ENCODE assay signal across 27 cellular contexts in genomic region chr18:48190994-48191393, GRCh38.
"Had no signal": no experiment of that assay in that cellular context is flagged by ENCODE, and none has a peak within 500 bp of the region (broad histone marks: within the 10 kb centered on the region; RNA-seq: fewer than 3 reads in every experiment).

No MANE protein-coding gene starts in this region.

- H3K4me3 ChIP-seq: coronary artery, dorsolateral prefrontal cortex had no signal

- H3K36me3 Mint-ChIP-seq: activated naive CD8-positive, alpha-beta T cell had no signal

- H3K4me1 Mint-ChIP-seq: activated CD4-positive, alpha-beta memory T cell treated with anti-CD3 and anti-CD28 coated beads, Interleukin-2, amount 10 ng/mL, durations not matched to agents 7 days and 5 days; activated CD4-positive, alpha-beta T cell treated with anti-CD3 and anti-CD28 coated beads, Interleukin-2, amount 10 ng/mL, durations not matched to agents 7 days and 5 days; central memory CD8-positive, alpha-beta T cell had no signal

- H3K36me3 ChIP-seq: brain microvascular endothelial cell had no signal

- H3K4me3 Mint-ChIP-seq: activated CD4-positive, alpha-beta memory T cell treated with anti-CD3 and anti-CD28 coated beads, Interleukin-2, amount 10 ng/mL, durations not matched to agents 7 days and 5 days; activated CD4-positive, alpha-beta T cell treated with anti-CD3 and anti-CD28 coated beads, Interleukin-2, amount 10 ng/mL, durations not matched to agents 7 days and 5 days; activated naive CD8-positive, alpha-beta T cell; activated T-cell treated with anti-CD3 and anti-CD28 coated beads, Interleukin-2, amount 50 U/mL, for 24 hours; activated T-cell treated with anti-CD3 and anti-CD28 coated beads, Interleukin-2, amount 50 U/mL, for 72 hours; central memory CD8-positive, alpha-beta T cell; dendritic cell treated with granulocyte-macrophage colony-stimulating factor and Interleukin-4, amounts not matched to agents 40 ng/mL and 50 ng/mL, for 4 days; endodermal cell had no signal

- H3K9me3 Mint-ChIP-seq: activated CD4-positive, alpha-beta memory T cell treated with anti-CD3 and anti-CD28 coated beads, Interleukin-2, amount 10 ng/mL, durations not matched to agents 7 days and 5 days; activated CD4-positive, alpha-beta T cell treated with anti-CD3 and anti-CD28 coated beads, Interleukin-2, amount 10 ng/mL, durations not matched to agents 7 days and 5 days; activated T-cell treated with anti-CD3 and anti-CD28 coated beads, Interleukin-2, amount 50 U/mL, for 72 hours; central memory CD8-positive, alpha-beta T cell; dendritic cell treated with granulocyte-macrophage colony-stimulating factor and Interleukin-4, amounts not matched to agents 40 ng/mL and 50 ng/mL, for 4 days; endodermal cell had no signal

- DNase-seq: activated CD4-positive, alpha-beta memory T cell treated with anti-CD3 and anti-CD28 coated beads, Interleukin-2, amount 10 ng/mL, durations not matched to agents 7 days and 5 days; activated CD4-positive, alpha-beta T cell treated with anti-CD3 and anti-CD28 coated beads for 1 hour; activated CD4-positive, alpha-beta T cell treated with anti-CD3 and anti-CD28 coated beads for 4 hours; activated CD4-positive, alpha-beta T cell treated with anti-CD3 and anti-CD28 coated beads, Interleukin-2, amount 10 ng/mL, durations not matched to agents 7 days and 5 days; activated CD4-positive, alpha-beta T cell treated with anti-CD3 and anti-CD28 coated beads, Interleukin-2, amount 50 U/mL, for 4 hours; activated CD8-positive, alpha-beta memory T cell treated with anti-CD3 and anti-CD28 coated beads, Interleukin-2, amount 50 U/mL, for 48 hours; activated effector memory CD4-positive, alpha-beta T cell treated with Interleukin-2 at 50 U/mL for 16 hours; activated gamma-delta T cell treated with Interleukin-2 at 50 U/mL for 16 hours; activated naive CD4-positive, alpha-beta T cell treated with anti-CD3 and anti-CD28 coated beads, Interleukin-2, amount 50 U/mL, for 16 hours; activated naive CD4-positive, alpha-beta T cell treated with Interleukin-2 at 50 U/mL for 16 hours; activated T-cell treated with anti-CD3 and anti-CD28 coated beads for 4 hours; activated T-cell treated with anti-CD3 and anti-CD28 coated beads, Interleukin-2, amount 50 U/mL, for 24 hours; activated T-cell treated with anti-CD3 and anti-CD28 coated beads, Interleukin-2, amount 50 U/mL, for 72 hours; amniotic stem cell; anterior cingulate cortex; brain microvascular endothelial cell; dorsolateral prefrontal cortex; effector memory CD4-positive, alpha-beta T cell; foreskin fibroblast; head of caudate nucleus; T-helper 2 cell had no signal

- ATAC-seq: activated T-cell treated with anti-CD3 and anti-CD28 coated beads, Interleukin-2, amount 50 U/mL, for 72 hours; esophagus mucosa had no signal

- H3K27ac Mint-ChIP-seq: activated CD4-positive, alpha-beta memory T cell treated with anti-CD3 and anti-CD28 coated beads, Interleukin-2, amount 10 ng/mL, durations not matched to agents 7 days and 5 days; activated CD4-positive, alpha-beta T cell treated with anti-CD3 and anti-CD28 coated beads, Interleukin-2, amount 10 ng/mL, durations not matched to agents 7 days and 5 days; activated naive CD8-positive, alpha-beta T cell; activated T-cell treated with anti-CD3 and anti-CD28 coated beads, Interleukin-2, amount 50 U/mL, for 24 hours; activated T-cell treated with anti-CD3 and anti-CD28 coated beads, Interleukin-2, amount 50 U/mL, for 72 hours; dendritic cell treated with granulocyte-macrophage colony-stimulating factor and Interleukin-4, amounts not matched to agents 40 ng/mL and 50 ng/mL, for 4 days; endodermal cell had no signal

- H3K27ac ChIP-seq: brain microvascular endothelial cell, coronary artery, dorsolateral prefrontal cortex had no signal
